In the genomic region with DNA sequence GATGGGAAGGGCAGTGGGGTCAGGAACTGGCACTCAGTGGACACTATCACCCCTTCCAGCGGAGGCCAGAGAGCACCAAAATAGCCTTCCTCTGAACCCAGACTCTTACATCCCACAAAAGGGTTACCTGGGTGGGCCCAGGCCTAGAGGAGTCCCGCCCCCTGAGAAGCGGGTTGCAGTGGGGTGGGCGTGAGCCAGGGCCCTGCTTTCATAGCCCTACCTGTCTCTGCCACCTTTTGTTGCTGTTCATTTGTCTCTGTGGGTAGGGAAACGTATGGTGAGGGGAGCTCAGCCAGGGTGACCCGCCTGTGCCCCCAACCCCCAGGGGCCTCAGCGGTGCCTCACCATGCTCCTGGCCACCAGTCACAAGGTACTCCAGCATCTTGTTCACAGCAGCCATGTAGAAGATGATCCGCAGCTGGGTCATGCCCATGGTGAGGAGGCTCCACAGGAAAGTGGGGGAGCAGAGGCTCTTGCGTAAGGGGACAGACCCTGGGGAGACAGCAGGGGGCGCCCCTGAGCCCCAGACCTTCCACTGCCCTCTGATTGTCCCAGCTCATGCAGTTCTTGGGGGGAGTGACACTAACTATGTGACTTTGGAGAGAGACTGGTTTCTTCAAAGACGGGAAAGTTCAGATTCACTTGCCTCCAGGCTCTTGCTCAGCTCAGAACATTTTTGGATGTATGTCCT, we compare ENCODE assay signal across 1 cellular context.
TF ChIP-seq lines count a peak whose summit lies in the region.

No MANE protein-coding gene starts in this region.

TF ChIP-seq in liver, 16 proteins besides CTCF, POLR2A, EP300 and RAD21 (continued from another document):
- TF ChIP-seq, protein P1, sequence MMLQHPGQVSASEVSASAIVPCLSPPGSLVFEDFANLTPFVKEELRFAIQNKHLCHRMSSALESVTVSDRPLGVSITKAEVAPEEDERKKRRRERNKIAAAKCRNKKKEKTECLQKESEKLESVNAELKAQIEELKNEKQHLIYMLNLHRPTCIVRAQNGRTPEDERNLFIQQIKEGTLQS (IDR thresholded peaks at IDR 0.05) = no peak
- TF ChIP-seq NR2F2 (IDR thresholded peaks at IDR 0.05) = no peak
- TF ChIP-seq SP1 (IDR thresholded peaks at IDR 0.05) = no peak
- no peak for TF ChIP-seq YY1 (IDR thresholded peaks at IDR 0.05)
- TF ChIP-seq GABPA (IDR thresholded peaks at IDR 0.05 in 1 of 2, conservative IDR thresholded peaks at IDR 0.05 in 1 of 2) = no peak
- TF ChIP-seq TAF1 (conservative IDR thresholded peaks at IDR 0.05) = no peak
- no peak for TF ChIP-seq FOXA1 (IDR thresholded peaks at IDR 0.05)
- no peak for TF ChIP-seq JUND (IDR thresholded peaks at IDR 0.05)
- no peak for TF ChIP-seq EGR1 (IDR thresholded peaks at IDR 0.05; ENCODE audit: low read depth in 2 of 2)
- TF ChIP-seq HNF4A (conservative IDR thresholded peaks at IDR 0.05) = no peak
